33 cellular contexts compared by ENCODE assay signal in genomic region chr2:169090133-169090820, GRCh38. TPM values are rescaled to one million over a fixed set of nuclear protein-coding genes. Genes with fewer than 3 reads are reported as not detected.
DNase-seq lines count a peak whose midpoint lies in the region; ATAC-seq and TF ChIP-seq lines count a peak whose summit lies in the region.
"Had no signal": no experiment of that assay in that cellular context is flagged by ENCODE, and none has a peak within 500 bp of the region (broad histone marks: within the 10 kb centered on the region; RNA-seq: fewer than 3 reads in every experiment).

No MANE protein-coding gene starts in this region.

- no peak for ATAC-seq in GM23338
- peak; percentile 58 for ATAC-seq in left colon
- no peak for ATAC-seq in natural killer cell
- no peak for ATAC-seq in GM21529 (IDR thresholded peaks at IDR 0.05; ENCODE audit: unreplicated experiment)
- ATAC-seq: A549; activated naive CD8-positive, alpha-beta T cell treated with anti-CD3 and anti-CD28 coated beads, Interleukin-2, amount 50 U/mL, for 24 hours; activated T-cell treated with anti-CD3 and anti-CD28 coated beads, Interleukin-2, amount 50 U/mL, for 4 hours had no signal

- H3K27ac Mint-ChIP-seq in GM23338 (no peak overlapping the region), natural killer cell (no peak overlapping the region)
- H3K27ac Mint-ChIP-seq: activated CD4-positive, alpha-beta T cell treated with anti-CD3 and anti-CD28 coated beads, Interleukin-2, amount 10 ng/mL, durations not matched to agents 24 days and 14 days; activated naive CD8-positive, alpha-beta T cell treated with anti-CD3 and anti-CD28 coated beads, Interleukin-2, amount 50 U/mL, for 24 hours; HFFc6; stimulated activated naive CD8-positive, alpha-beta T cell treated with anti-CD3 and anti-CD28 coated beads, Interleukin-15, Interleukin-2, amounts not matched to agents 100 ng/mL and 50 ng/mL, for 24 hours had no signal

- no peak overlapping the region for H3K4me2 ChIP-seq in GM23338
- H3K4me2 ChIP-seq: A549, KMS-11 had no signal

- H3K36me3 Mint-ChIP-seq in GM23338 (ENCODE audit: low read depth) (no peaks in the 10 kb centered on the region), natural killer cell (peaks cover 14% of the 10 kb centered on the region)

- H3K79me2 ChIP-seq in GM23338 (replicated peaks; ENCODE audit: insufficient read depth) = no peaks in the 10 kb centered on the region

- H4K20me1 ChIP-seq in GM23338 (replicated peaks; ENCODE audit: insufficient read depth) = no peaks in the 10 kb centered on the region

- H3K4me1 ChIP-seq in GM23338 (ENCODE audit: insufficient read depth) = no peaks in the 10 kb centered on the region
- H3K4me1 ChIP-seq: BE2C had no signal

- no peak for TF ChIP-seq CTCF in GM23338 (conservative IDR thresholded peaks at IDR 0.05; ENCODE audit: low read depth in 2 of 2)
- no peak for TF ChIP-seq CTCF in natural killer cell (IDR thresholded peaks at IDR 0.05)

- H3K4me3 Mint-ChIP-seq in GM23338 (no peak overlapping the region), natural killer cell (no peak overlapping the region)
- H3K4me3 Mint-ChIP-seq: activated CD4-positive, alpha-beta T cell treated with anti-CD3 and anti-CD28 coated beads, Interleukin-2, amount 10 ng/mL, durations not matched to agents 24 days and 14 days; activated naive CD8-positive, alpha-beta T cell treated with anti-CD3 and anti-CD28 coated beads, Interleukin-2, amount 50 U/mL, for 24 hours; activated T-cell treated with anti-CD3 and anti-CD28 coated beads, Interleukin-2, amount 50 U/mL, for 4 hours; HFFc6; stimulated activated naive CD8-positive, alpha-beta T cell treated with anti-CD3 and anti-CD28 coated beads, Interleukin-15, Interleukin-2, amounts not matched to agents 100 ng/mL and 50 ng/mL, for 24 hours had no signal

- peaks cover 13% of the 10 kb centered on the region; the same call in 1 of the 2 replicates for H3K9me2 ChIP-seq in GM23338 (ENCODE audit: insufficient read depth)

- H2AFZ ChIP-seq in GM23338 = no peak overlapping the region
- H2AFZ ChIP-seq: PC-9 had no signal

- DNase-seq in NCI-H146 (lab: John Stamatoyannopoulos, UW) = peak; percentile 0
- no peak for DNase-seq in NCI-H146 treated with DMSO at 0.1 percent for 48 hours (lab: John Stamatoyannopoulos, UW; ENCODE audit: unreplicated experiment)
- DNase-seq in GM23338 (ENCODE audit: low spot score) = peak; percentile 28
- DNase-seq in NOMO-1 treated with DMSO at 0.1 percent for 48 hours (lab: John Stamatoyannopoulos, UW; ENCODE audit: unreplicated experiment) = peak; percentile 92
- no peak for DNase-seq in left colon
- no peak for DNase-seq in natural killer cell
- DNase-seq in retina = no peak
- DNase-seq: activated CD4-positive, alpha-beta T cell treated with anti-CD3 and anti-CD28 coated beads, Interleukin-2, amount 10 ng/mL, durations not matched to agents 24 days and 14 days; activated gamma-delta T cell treated with Interleukin-2 at 50 U/mL for 16 hours; activated naive CD8-positive, alpha-beta T cell treated with anti-CD3 and anti-CD28 coated beads, Interleukin-2, amount 50 U/mL, for 24 hours; activated T-cell treated with anti-CD3 and anti-CD28 coated beads, Interleukin-2, amount 50 U/mL, for 4 hours; BE2C; COR-L47; GOT3; HFFc6; hypothalamus; left ventricle myocardium inferior; mesendoderm; NCI-H1092; NCI-H2029 treated with DMSO at 0.1 percent for 48 hours; NCI-H345; occipital lobe; PC-9; Right ventricle myocardium superior; small intestine; SW 1271; T-helper 9 cell had no signal

- intact Hi-C loops in left colon (cut with DNase I, micrococcal nuclease) = no loop called here
- intact Hi-C loops in natural killer cell (cut with micrococcal nuclease) = no loop called here

- H3K9me3 Mint-ChIP-seq in GM23338 = no peaks in the 10 kb centered on the region
- H3K9me3 Mint-ChIP-seq in natural killer cell = peaks cover 0 to 3% of the 10 kb centered on the region in 2 donors
- H3K9me3 Mint-ChIP-seq: activated naive CD8-positive, alpha-beta T cell treated with anti-CD3 and anti-CD28 coated beads, Interleukin-2, amount 50 U/mL, for 24 hours; activated T-cell treated with anti-CD3 and anti-CD28 coated beads, Interleukin-2, amount 50 U/mL, for 4 hours; stimulated activated naive CD8-positive, alpha-beta T cell treated with anti-CD3 and anti-CD28 coated beads, Interleukin-15, Interleukin-2, amounts not matched to agents 100 ng/mL and 50 ng/mL, for 24 hours had no signal

- no peak overlapping the region for H3K27ac ChIP-seq in GM23338 (ENCODE audit: low read depth)
- H3K27ac ChIP-seq: KMS-11, left ventricle myocardium inferior, PC-9 had no signal

- H3F3A ChIP-seq in GM23338 (replicated peaks; ENCODE audit: low read depth) = no peaks in the 10 kb centered on the region

- no peaks in the 10 kb centered on the region for H3K36me3 ChIP-seq in GM23338 (ENCODE audit: insufficient read depth)
- H3K36me3 ChIP-seq: BE2C, left ventricle myocardium inferior had no signal

- H3K4me1 Mint-ChIP-seq in GM23338 (peaks cover 12% of the 10 kb centered on the region; the same call in 2 of the 3 replicates), natural killer cell (peaks cover 2 to 8% of the 10 kb centered on the region in 2 donors)

- H3K27me3 Mint-ChIP-seq in GM23338 (ENCODE audit: insufficient read depth, low read depth, poor library complexity) (no peaks in the 10 kb centered on the region), natural killer cell (ENCODE audit: low read depth in 2 of 2) (peaks cover 2 to 13% of the 10 kb centered on the region in 2 donors)

- H3K4me3 ChIP-seq in GM23338 = no peak overlapping the region
- H3K4me3 ChIP-seq: A549, left ventricle myocardium inferior, PC-9 had no signal

- no peaks in the 10 kb centered on the region for H3K27me3 ChIP-seq in GM23338 (ENCODE audit: insufficient read depth)
- H3K27me3 ChIP-seq: BE2C had no signal

TF ChIP-seq in GM23338, 12 proteins besides CTCF, POLR2A, EP300 and RAD21 (continues in another document):
- TF ChIP-seq, protein P1, sequence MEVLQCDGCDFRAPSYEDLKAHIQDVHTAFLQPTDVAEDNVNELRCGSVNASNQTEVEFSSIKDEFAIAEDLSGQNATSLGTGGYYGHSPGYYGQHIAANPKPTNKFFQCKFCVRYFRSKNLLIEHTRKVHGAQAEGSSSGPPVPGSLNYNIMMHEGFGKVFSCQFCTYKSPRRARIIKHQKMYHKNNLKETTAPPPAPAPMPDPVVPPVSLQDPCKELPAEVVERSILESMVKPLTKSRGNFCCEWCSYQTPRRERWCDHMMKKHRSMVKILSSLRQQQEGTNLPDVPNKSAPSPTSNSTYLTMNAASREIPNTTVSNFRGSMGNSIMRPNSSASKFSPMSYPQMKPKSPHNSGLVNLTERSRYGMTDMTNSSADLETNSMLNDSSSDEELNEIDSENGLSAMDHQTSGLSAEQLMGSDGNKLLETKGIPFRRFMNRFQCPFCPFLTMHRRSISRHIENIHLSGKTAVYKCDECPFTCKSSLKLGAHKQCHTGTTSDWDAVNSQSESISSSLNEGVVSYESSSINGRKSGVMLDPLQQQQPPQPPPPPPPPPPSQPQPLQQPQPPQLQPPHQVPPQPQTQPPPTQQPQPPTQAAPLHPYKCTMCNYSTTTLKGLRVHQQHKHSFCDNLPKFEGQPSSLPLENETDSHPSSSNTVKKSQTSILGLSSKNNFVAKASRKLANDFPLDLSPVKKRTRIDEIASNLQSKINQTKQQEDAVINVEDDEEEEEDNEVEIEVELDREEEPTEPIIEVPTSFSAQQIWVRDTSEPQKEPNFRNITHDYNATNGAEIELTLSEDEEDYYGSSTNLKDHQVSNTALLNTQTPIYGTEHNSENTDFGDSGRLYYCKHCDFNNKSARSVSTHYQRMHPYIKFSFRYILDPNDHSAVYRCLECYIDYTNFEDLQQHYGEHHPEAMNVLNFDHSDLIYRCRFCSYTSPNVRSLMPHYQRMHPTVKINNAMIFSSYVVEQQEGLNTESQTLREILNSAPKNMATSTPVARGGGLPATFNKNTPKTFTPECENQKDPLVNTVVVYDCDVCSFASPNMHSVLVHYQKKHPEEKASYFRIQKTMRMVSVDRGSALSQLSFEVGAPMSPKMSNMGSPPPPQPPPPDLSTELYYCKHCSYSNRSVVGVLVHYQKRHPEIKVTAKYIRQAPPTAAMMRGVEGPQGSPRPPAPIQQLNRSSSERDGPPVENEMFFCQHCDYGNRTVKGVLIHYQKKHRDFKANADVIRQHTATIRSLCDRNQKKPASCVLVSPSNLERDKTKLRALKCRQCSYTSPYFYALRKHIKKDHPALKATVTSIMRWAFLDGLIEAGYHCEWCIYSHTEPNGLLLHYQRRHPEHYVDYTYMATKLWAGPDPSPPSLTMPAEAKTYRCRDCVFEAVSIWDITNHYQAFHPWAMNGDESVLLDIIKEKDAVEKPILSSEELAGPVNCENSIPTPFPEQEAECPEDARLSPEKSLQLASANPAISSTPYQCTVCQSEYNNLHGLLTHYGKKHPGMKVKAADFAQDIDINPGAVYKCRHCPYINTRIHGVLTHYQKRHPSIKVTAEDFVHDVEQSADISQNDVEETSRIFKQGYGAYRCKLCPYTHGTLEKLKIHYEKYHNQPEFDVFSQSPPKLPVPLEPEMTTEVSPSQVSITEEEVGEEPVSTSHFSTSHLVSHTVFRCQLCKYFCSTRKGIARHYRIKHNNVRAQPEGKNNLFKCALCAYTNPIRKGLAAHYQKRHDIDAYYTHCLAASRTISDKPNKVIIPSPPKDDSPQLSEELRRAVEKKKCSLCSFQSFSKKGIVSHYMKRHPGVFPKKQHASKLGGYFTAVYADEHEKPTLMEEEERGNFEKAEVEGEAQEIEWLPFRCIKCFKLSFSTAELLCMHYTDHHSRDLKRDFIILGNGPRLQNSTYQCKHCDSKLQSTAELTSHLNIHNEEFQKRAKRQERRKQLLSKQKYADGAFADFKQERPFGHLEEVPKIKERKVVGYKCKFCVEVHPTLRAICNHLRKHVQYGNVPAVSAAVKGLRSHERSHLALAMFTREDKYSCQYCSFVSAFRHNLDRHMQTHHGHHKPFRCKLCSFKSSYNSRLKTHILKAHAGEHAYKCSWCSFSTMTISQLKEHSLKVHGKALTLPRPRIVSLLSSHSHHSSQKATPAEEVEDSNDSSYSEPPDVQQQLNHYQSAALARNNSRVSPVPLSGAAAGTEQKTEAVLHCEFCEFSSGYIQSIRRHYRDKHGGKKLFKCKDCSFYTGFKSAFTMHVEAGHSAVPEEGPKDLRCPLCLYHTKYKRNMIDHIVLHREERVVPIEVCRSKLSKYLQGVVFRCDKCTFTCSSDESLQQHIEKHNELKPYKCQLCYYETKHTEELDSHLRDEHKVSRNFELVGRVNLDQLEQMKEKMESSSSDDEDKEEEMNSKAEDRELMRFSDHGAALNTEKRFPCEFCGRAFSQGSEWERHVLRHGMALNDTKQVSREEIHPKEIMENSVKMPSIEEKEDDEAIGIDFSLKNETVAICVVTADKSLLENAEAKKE (CRISPR knock-in tag; IDR thresholded peaks at IDR 0.05) = no peak
- TF ChIP-seq CREB1 (CRISPR knock-in tag; IDR thresholded peaks at IDR 0.05; ENCODE audit: low read depth) = no peak

RNA-seq across cellular contexts. Expression of gene DHRS9, which starts 20.9 kb away (rescaled TPM):
- total RNA-seq in GM23338 (2014; rRNA removed; shearing (Covaris generic)) = not detected in 2 replicates
- not detected in 2 replicates for polyA plus RNA-seq in GM23338 (2016; fragmentation: Nextera tagmentation; extraction: Ambion mirVana)
- 100 to 1,000 TPM; 202 to 206 TPM for total RNA-seq in left colon
- total RNA-seq in natural killer cell = 1 to 10 TPM in 1 of 3 donors, not detected in 2; 2.4 TPM
- total RNA-seq: endothelial cell of umbilical vein, HFFc6, PC-9, renal cortical epithelial cell had no signal

RNA-seq across cellular contexts. Expression of gene ABCB11, which starts 59.2 kb away (rescaled TPM):
- total RNA-seq in GM23338 (2014; rRNA removed; shearing (Covaris generic)) = not detected in 2 replicates
- 0.03 TPM in 1 of 2 replicates, not detected in the other for polyA plus RNA-seq in GM23338 (2016; fragmentation: Nextera tagmentation; extraction: Ambion mirVana)
- total RNA-seq in left colon = 1 to 10 TPM; 4.1 TPM
- under 1 TPM; 0.07 to 0.48 (median 0.07) TPM for total RNA-seq in natural killer cell
- total RNA-seq: activated CD4-positive, alpha-beta T cell treated with anti-CD3 and anti-CD28 coated beads, Interleukin-2, amount 10 ng/mL, durations not matched to agents 24 days and 14 days; activated T-cell treated with anti-CD3 and anti-CD28 coated beads, Interleukin-2, amount 50 U/mL, for 4 hours; PC-9; renal cortical epithelial cell had no signal
- polyA plus RNA-seq: A549 had no signal

Comparison
In these comparisons a context has a peak if more than half of its experiments do, and no peak if none do; other contexts are left out.
1. DNase-seq: peak in NCI-H146 (single experiment), GM23338 (single experiment) and NOMO-1 treated with DMSO at 0.1 percent for 48 hours (single experiment); none in NCI-H146 treated with DMSO at 0.1 percent for 48 hours (single experiment), left colon (0 of 2), natural killer cell (single experiment) and retina (single experiment).
2. RNA of gene DHRS9, which starts 20.9 kb away (total RNA-seq): 202 to 206 TPM in left colon; not detected in GM23338 and 2.4 TPM in natural killer cell; every median in the first group is over 10 times any median in the second.